1 cellular context compared by ENCODE assay signal in genomic region chr6:158231551-158232444, GRCh38.
A peak's percentile ranks its signal among the peaks of the same experiment; 100 is the strongest.
TF ChIP-seq lines count a peak whose summit lies in the region.

No MANE protein-coding gene starts in this region.

TF ChIP-seq in HepG2, 621 proteins besides CTCF, POLR2A, EP300 and RAD21 (continued from another document and continues in another):
- TF ChIP-seq ARID3A (IDR thresholded peaks at IDR 0.05; ENCODE audit: low read depth, low read length) (no peak), PRPF4 (IDR thresholded peaks at IDR 0.05; ENCODE audit: low read depth, low read length, poor library complexity, severe bottlenecking) (no peak), SMC3 (IDR thresholded peaks at IDR 0.05; ENCODE audit: low read length) (no peak), MTF2 (CRISPR knock-in tag; IDR thresholded peaks at IDR 0.05; ENCODE audit: borderline replicate concordance) (no peak), CEBPB (IDR thresholded peaks at IDR 0.05; ENCODE audit: borderline replicate concordance, low read depth, low read length) (no peak), CBFB (CRISPR knock-in tag; IDR thresholded peaks at IDR 0.05) (no peak), EZH2 (conservative IDR thresholded peaks at IDR 0.05; ENCODE audit: low read depth, low read length) (no peak), ZSCAN29 (CRISPR knock-in tag; conservative IDR thresholded peaks at IDR 0.05) (no peak), ZNF644 (CRISPR knock-in tag; IDR thresholded peaks at IDR 0.05; ENCODE audit: low read depth) (no peak), SETDB1 (CRISPR knock-in tag; IDR thresholded peaks at IDR 0.05; ENCODE audit: borderline replicate concordance) (no peak), ZNF329 (CRISPR knock-in tag; IDR thresholded peaks at IDR 0.05; ENCODE audit: low read depth) (no peak; the same call in 1 of the 2 replicates), ZNF510 (CRISPR knock-in tag; IDR thresholded peaks at IDR 0.05; ENCODE audit: low read depth) (no peak), RFXANK (CRISPR knock-in tag; IDR thresholded peaks at IDR 0.05) (no peak), CREBL2 (CRISPR knock-in tag; IDR thresholded peaks at IDR 0.05; ENCODE audit: borderline replicate concordance) (peak; percentile 81; the same call in 1 of the 2 replicates), MTA1 (CRISPR knock-in tag; IDR thresholded peaks at IDR 0.05; ENCODE audit: borderline replicate concordance) (no peak), TIGD3 (CRISPR knock-in tag; IDR thresholded peaks at IDR 0.05; ENCODE audit: borderline replicate concordance) (no peak), MED1 (CRISPR knock-in tag; IDR thresholded peaks at IDR 0.05) (peak; percentile 27; the same call in 1 of the 2 replicates), HES4 (CRISPR knock-in tag; IDR thresholded peaks at IDR 0.05; ENCODE audit: borderline replicate concordance) (peak; percentile 80; the same call in 1 of the 2 replicates), ZNF501 (CRISPR knock-in tag; IDR thresholded peaks at IDR 0.05) (no peak), BCL3 (CRISPR knock-in tag; IDR thresholded peaks at IDR 0.05) (peak; percentile 82; the same call in 1 of the 2 replicates), ZNF713 (CRISPR knock-in tag; IDR thresholded peaks at IDR 0.05) (no peak), IRX3 (CRISPR knock-in tag; IDR thresholded peaks at IDR 0.05; ENCODE audit: borderline replicate concordance, low read depth) (no peak; the same call in 1 of the 2 replicates), EED (CRISPR knock-in tag; IDR thresholded peaks at IDR 0.05) (no peak), RBAK (CRISPR knock-in tag; IDR thresholded peaks at IDR 0.05) (no peak), DMAP1 (CRISPR knock-in tag; IDR thresholded peaks at IDR 0.05) (peak; percentile 67; the same call in 1 of the 2 replicates), ARHGAP35 (CRISPR knock-in tag; IDR thresholded peaks at IDR 0.05; ENCODE audit: borderline replicate concordance) (peak; percentile 73; the same call in 1 of the 2 replicates), NFKBIZ (CRISPR knock-in tag; IDR thresholded peaks at IDR 0.05) (no peak), FOXA3 (CRISPR knock-in tag; IDR thresholded peaks at IDR 0.05) (no peak), ZFP90 (CRISPR knock-in tag; IDR thresholded peaks at IDR 0.05; ENCODE audit: borderline replicate concordance) (no peak), SCMH1 (CRISPR knock-in tag; IDR thresholded peaks at IDR 0.05; ENCODE audit: borderline replicate concordance) (no peak), STAT5B (CRISPR knock-in tag; IDR thresholded peaks at IDR 0.05) (no peak), ONECUT2 (CRISPR knock-in tag; IDR thresholded peaks at IDR 0.05) (no peak), BHLHE40 (IDR thresholded peaks at IDR 0.05; ENCODE audit: low read length) (peak; percentile 77), NFE2 (CRISPR knock-in tag; IDR thresholded peaks at IDR 0.05) (no peak), ZNF749 (CRISPR knock-in tag; IDR thresholded peaks at IDR 0.05; ENCODE audit: borderline replicate concordance) (0 out of 2 replicates have a peak, but pooled peaks have one; percentile 32), ZNF740 (CRISPR knock-in tag; IDR thresholded peaks at IDR 0.05) (no peak), NFIC (IDR thresholded peaks at IDR 0.05; ENCODE audit: low read length) (no peak), HNRNPL (IDR thresholded peaks at IDR 0.05; ENCODE audit: low read depth, low read length) (peak; percentile 95), ZZZ3 (CRISPR knock-in tag; IDR thresholded peaks at IDR 0.05; ENCODE audit: borderline replicate concordance) (no peak), AGO2 (optimal IDR thresholded peaks at IDR 0.05; ENCODE audit: low read depth, low read length) (peak; percentile 53), HIVEP1 (CRISPR knock-in tag; IDR thresholded peaks at IDR 0.05) (peak; percentile 60; the same call in 1 of the 2 replicates), ZNF792 (CRISPR knock-in tag; IDR thresholded peaks at IDR 0.05) (no peak), JUND (CRISPR knock-in tag; IDR thresholded peaks at IDR 0.05) (no peak), ZIK1 (CRISPR knock-in tag; IDR thresholded peaks at IDR 0.05; ENCODE audit: borderline replicate concordance, low read depth) (no peak), ZBTB4 (CRISPR knock-in tag; IDR thresholded peaks at IDR 0.05; ENCODE audit: borderline replicate concordance) (peak; percentile 39; the same call in 1 of the 2 replicates), HOXA5 (CRISPR knock-in tag; IDR thresholded peaks at IDR 0.05) (no peak), ZNF282 (IDR thresholded peaks at IDR 0.05; ENCODE audit: partially characterized antibody) (no peak), ZFX (CRISPR knock-in tag; IDR thresholded peaks at IDR 0.05; ENCODE audit: low read depth) (peak; percentile 86), ZNF326 (CRISPR knock-in tag; IDR thresholded peaks at IDR 0.05; ENCODE audit: borderline replicate concordance) (no peak), ARID5B (CRISPR knock-in tag; IDR thresholded peaks at IDR 0.05) (no peak; the same call in none of the 2 replicates), RNF219 (CRISPR knock-in tag; IDR thresholded peaks at IDR 0.05) (no peak), FOXA1 (IDR thresholded peaks at IDR 0.05) (no peak), FOXA1 (CRISPR knock-in tag; IDR thresholded peaks at IDR 0.05) (no peak), KDM2A (CRISPR knock-in tag; IDR thresholded peaks at IDR 0.05; ENCODE audit: borderline replicate concordance, low read depth) (peak; percentile 75; the same call in 1 of the 2 replicates), KDM4B (CRISPR knock-in tag; IDR thresholded peaks at IDR 0.05) (no peak), ZMAT5 (CRISPR knock-in tag; IDR thresholded peaks at IDR 0.05; ENCODE audit: borderline replicate concordance, low read depth) (no peak), ZFP37 (CRISPR knock-in tag; IDR thresholded peaks at IDR 0.05; ENCODE audit: borderline replicate concordance) (no peak)
